ENCODE assay signal across 11 cellular contexts in genomic region chr17:3796822-3797170, GRCh38. TPM values are rescaled to one million over a fixed set of nuclear protein-coding genes. Genes with fewer than 3 reads are reported as not detected.
DNase-seq lines count a peak whose midpoint lies in the region; ATAC-seq and TF ChIP-seq lines count a peak whose summit lies in the region.
"Had no signal": no experiment of that assay in that cellular context is flagged by ENCODE, and none has a peak within 500 bp of the region (broad histone marks: within the 10 kb centered on the region; RNA-seq: fewer than 3 reads in every experiment).

No MANE protein-coding gene starts in this region.

- TF ChIP-seq POLR2A in Peyer's patch (IDR thresholded peaks at IDR 0.05), result no peak

- H3K9me3 ChIP-seq in Peyer's patch, result no peaks in the 10 kb centered on the region
- H3K9me3 ChIP-seq: lower lobe of right lung had no signal

- H3K4me1 Mint-ChIP-seq in activated T-cell treated with anti-CD3 and anti-CD28 coated beads, Interleukin-2, amount 50 U/mL, for 4 hours (ENCODE audit: low read depth), result peaks cover 34% of the 10 kb centered on the region
- peaks cover 74% of the 10 kb centered on the region for H3K4me1 Mint-ChIP-seq in stimulated activated effector memory CD8-positive, alpha-beta T cell treated with anti-CD3 and anti-CD28 coated beads, Interleukin-12 subunit alpha, Interleukin-12 subunit beta, amount 100 ng/mL, for 72 hours

- H3K27ac Mint-ChIP-seq in stimulated activated effector memory CD8-positive, alpha-beta T cell treated with anti-CD3 and anti-CD28 coated beads, Interleukin-12 subunit alpha, Interleukin-12 subunit beta, amount 100 ng/mL, for 72 hours, result peak overlapping the region; percentile 97

- no peaks in the 10 kb centered on the region for H3K27me3 ChIP-seq in Peyer's patch

- DNase-seq in activated T-cell treated with anti-CD3 and anti-CD28 coated beads, Interleukin-2, amount 50 U/mL, for 4 hours, result peak; percentile 38
- DNase-seq in activated T-cell treated with anti-CD3 and anti-CD28 coated beads for 4 hours, result no peak
- DNase-seq in Peyer's patch, result peak; percentile 51 to 63 (median 61)
- no peak for DNase-seq in stimulated activated effector memory CD8-positive, alpha-beta T cell treated with anti-CD3 and anti-CD28 coated beads, Interleukin-12 subunit alpha, Interleukin-12 subunit beta, amount 100 ng/mL, for 72 hours (ENCODE audit: low spot score in 2 of 2)
- DNase-seq in GF-D8 (lab: John Stamatoyannopoulos, UW), result no peak
- DNase-seq: lower lobe of right lung, NCI-H2171 treated with DMSO at 0.1 percent for 48 hours had no signal

- peak overlapping the region; percentile 38 for H3K4me3 Mint-ChIP-seq in activated T-cell treated with anti-CD3 and anti-CD28 coated beads, Interleukin-2, amount 50 U/mL, for 4 hours
- H3K4me3 Mint-ChIP-seq in stimulated activated effector memory CD8-positive, alpha-beta T cell treated with anti-CD3 and anti-CD28 coated beads, Interleukin-12 subunit alpha, Interleukin-12 subunit beta, amount 100 ng/mL, for 72 hours, result peak overlapping the region; percentile 80

- H3K27ac ChIP-seq in Peyer's patch, result peak overlapping the region in 1 of 4 donors; percentile 72
- H3K27ac ChIP-seq: lower lobe of right lung had no signal

- no peaks in the 10 kb centered on the region for H3K36me3 ChIP-seq in Peyer's patch
- H3K36me3 ChIP-seq: lower lobe of right lung had no signal

- H3K4me1 ChIP-seq in Peyer's patch, result peaks cover 0 to 9% (median 0%) of the 10 kb centered on the region in 4 donors

- no peaks in the 10 kb centered on the region for H3K9me3 Mint-ChIP-seq in activated T-cell treated with anti-CD3 and anti-CD28 coated beads, Interleukin-2, amount 50 U/mL, for 4 hours
- H3K9me3 Mint-ChIP-seq in stimulated activated effector memory CD8-positive, alpha-beta T cell treated with anti-CD3 and anti-CD28 coated beads, Interleukin-12 subunit alpha, Interleukin-12 subunit beta, amount 100 ng/mL, for 72 hours, result no peaks in the 10 kb centered on the region

- TF ChIP-seq CTCF in Peyer's patch (IDR thresholded peaks at IDR 0.05), result no peak

- H3K36me3 Mint-ChIP-seq in activated T-cell treated with anti-CD3 and anti-CD28 coated beads, Interleukin-2, amount 50 U/mL, for 4 hours (ENCODE audit: insufficient read depth), result no peaks in the 10 kb centered on the region
- H3K36me3 Mint-ChIP-seq in stimulated activated effector memory CD8-positive, alpha-beta T cell treated with anti-CD3 and anti-CD28 coated beads, Interleukin-12 subunit alpha, Interleukin-12 subunit beta, amount 100 ng/mL, for 72 hours, result peaks cover 51% of the 10 kb centered on the region

- ATAC-seq in activated T-cell treated with anti-CD3 and anti-CD28 coated beads, Interleukin-2, amount 50 U/mL, for 4 hours, result peak; percentile 22 to 29
- ATAC-seq in GM21825 (IDR thresholded peaks at IDR 0.05; ENCODE audit: unreplicated experiment) (peak; percentile 19), GM18858 (IDR thresholded peaks at IDR 0.05; ENCODE audit: unreplicated experiment) (no peak), HG03342 (IDR thresholded peaks at IDR 0.05; ENCODE audit: unreplicated experiment) (no peak)
- ATAC-seq in stimulated activated effector memory CD8-positive, alpha-beta T cell treated with anti-CD3 and anti-CD28 coated beads, Interleukin-12 subunit alpha, Interleukin-12 subunit beta, amount 100 ng/mL, for 72 hours, result peak; percentile 38

- H3K4me3 ChIP-seq in Peyer's patch, result no peak overlapping the region
- H3K4me3 ChIP-seq: lower lobe of right lung, skin epidermis had no signal

- H3K27me3 Mint-ChIP-seq in activated T-cell treated with anti-CD3 and anti-CD28 coated beads, Interleukin-2, amount 50 U/mL, for 4 hours (ENCODE audit: low read depth), result no peaks in the 10 kb centered on the region

RNA-seq across cellular contexts. Expression of gene ITGAE, which starts 4.2 kb away (rescaled TPM):
- 10 to 100 TPM; 15.0 to 20.6 (median 18.1) TPM for total RNA-seq in activated T-cell treated with anti-CD3 and anti-CD28 coated beads, Interleukin-2, amount 50 U/mL, for 4 hours
- 10 to 100 TPM; 14.9 to 41.8 (median 31.5) TPM for total RNA-seq in Peyer's patch

RNA-seq across cellular contexts. Expression of gene NCBP3, which starts 49.2 kb away (rescaled TPM):
- 10 to 100 TPM; 33.2 to 39.1 (median 36.4) TPM for total RNA-seq in activated T-cell treated with anti-CD3 and anti-CD28 coated beads, Interleukin-2, amount 50 U/mL, for 4 hours
- 10 to 100 TPM; 24.8 to 41.6 (median 32.2) TPM for total RNA-seq in Peyer's patch

Comparison
In these comparisons a context has a peak if more than half of its experiments do, and no peak if none do; other contexts are left out.
1. DNase-seq: peak in activated T-cell treated with anti-CD3 and anti-CD28 coated beads, Interleukin-2, amount 50 U/mL, for 4 hours (single experiment) and Peyer's patch (3 of 3); none in activated T-cell treated with anti-CD3 and anti-CD28 coated beads for 4 hours (single experiment), stimulated activated effector memory CD8-positive, alpha-beta T cell treated with anti-CD3 and anti-CD28 coated beads, Interleukin-12 subunit alpha, Interleukin-12 subunit beta, amount 100 ng/mL, for 72 hours (0 of 2) and GF-D8 (single experiment).
2. ATAC-seq: peak in activated T-cell treated with anti-CD3 and anti-CD28 coated beads, Interleukin-2, amount 50 U/mL, for 4 hours (2 of 2), GM21825 (single experiment) and stimulated activated effector memory CD8-positive, alpha-beta T cell treated with anti-CD3 and anti-CD28 coated beads, Interleukin-12 subunit alpha, Interleukin-12 subunit beta, amount 100 ng/mL, for 72 hours (single experiment); none in GM18858 (single experiment) and HG03342 (single experiment).